Comparison of ENCODE assay signal across 2 cellular contexts in the genomic region with DNA sequence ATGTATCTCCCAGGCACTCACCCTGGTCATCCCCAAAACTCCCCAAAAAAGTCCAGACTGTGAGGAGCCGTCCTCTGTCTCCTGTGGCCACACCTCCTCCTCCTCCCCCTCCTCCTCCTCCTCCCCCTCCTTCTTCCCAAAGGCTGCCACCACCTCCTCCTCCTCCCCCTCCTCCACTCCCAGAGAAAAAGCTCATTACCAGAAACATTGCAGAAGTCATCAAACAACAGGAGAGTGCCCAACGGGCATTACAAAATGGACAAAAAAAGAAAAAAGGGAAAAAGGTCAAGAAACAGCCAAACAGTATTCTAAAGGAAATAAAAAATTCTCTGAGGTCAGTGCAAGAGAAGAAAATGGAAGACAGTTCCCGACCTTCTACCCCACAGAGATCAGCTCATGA.
A peak's percentile ranks its signal among the peaks of the same experiment; 100 is the strongest.
TF ChIP-seq lines count a peak whose summit lies in the region.

No MANE protein-coding gene starts in this region.

TF ChIP-seq in GM23338, 12 proteins besides CTCF, POLR2A, EP300 and RAD21 (continues in another document):
- TF ChIP-seq ETS1 (IDR thresholded peaks at IDR 0.05): no peak
- TF ChIP-seq REST (IDR thresholded peaks at IDR 0.05; ENCODE audit: unreplicated experiment): no peak
- no peak for TF ChIP-seq EZH2 (IDR thresholded peaks at IDR 0.05; ENCODE audit: low read depth, unreplicated experiment)
- no peak for TF ChIP-seq CREB1 (CRISPR knock-in tag; IDR thresholded peaks at IDR 0.05; ENCODE audit: low read depth)
- no peak for TF ChIP-seq ZNF331 (CRISPR knock-in tag; IDR thresholded peaks at IDR 0.05; ENCODE audit: low read depth)
- no peak for TF ChIP-seq ZNF462 (CRISPR knock-in tag; IDR thresholded peaks at IDR 0.05)
- TF ChIP-seq STAT1 (IDR thresholded peaks at IDR 0.05; ENCODE audit: unreplicated experiment): no peak
- no peak for TF ChIP-seq ZNF114 (CRISPR knock-in tag; IDR thresholded peaks at IDR 0.05)
- TF ChIP-seq NANOG (IDR thresholded peaks at IDR 0.05; ENCODE audit: borderline replicate concordance): no peak
- no peak for TF ChIP-seq EZH2phosphoT487 (IDR thresholded peaks at IDR 0.05; ENCODE audit: unreplicated experiment)

TF ChIP-seq in K562, 482 proteins besides CTCF, POLR2A, EP300 and RAD21:
- TF ChIP-seq MAFK (IDR thresholded peaks at IDR 0.05; ENCODE audit: low read length): no peak
- TF ChIP-seq CC2D1A (IDR thresholded peaks at IDR 0.05): no peak
- TF ChIP-seq, protein P1, sequence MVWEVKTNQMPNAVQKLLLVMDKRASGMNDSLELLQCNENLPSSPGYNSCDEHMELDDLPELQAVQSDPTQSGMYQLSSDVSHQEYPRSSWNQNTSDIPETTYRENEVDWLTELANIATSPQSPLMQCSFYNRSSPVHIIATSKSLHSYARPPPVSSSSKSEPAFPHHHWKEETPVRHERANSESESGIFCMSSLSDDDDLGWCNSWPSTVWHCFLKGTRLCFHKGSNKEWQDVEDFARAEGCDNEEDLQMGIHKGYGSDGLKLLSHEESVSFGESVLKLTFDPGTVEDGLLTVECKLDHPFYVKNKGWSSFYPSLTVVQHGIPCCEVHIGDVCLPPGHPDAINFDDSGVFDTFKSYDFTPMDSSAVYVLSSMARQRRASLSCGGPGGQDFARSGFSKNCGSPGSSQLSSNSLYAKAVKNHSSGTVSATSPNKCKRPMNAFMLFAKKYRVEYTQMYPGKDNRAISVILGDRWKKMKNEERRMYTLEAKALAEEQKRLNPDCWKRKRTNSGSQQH (CRISPR knock-in tag; IDR thresholded peaks at IDR 0.05): peak; percentile 83; the same call in 1 of the 2 replicates
- TF ChIP-seq EGR1 (conservative IDR thresholded peaks at IDR 0.05): peak; percentile 34; the same call in 1 of the 2 replicates
- peak; percentile 83; the same call in 1 of the 2 replicates for TF ChIP-seq ZNF263 (CRISPR knock-in tag; IDR thresholded peaks at IDR 0.05; ENCODE audit: borderline replicate concordance)
- peak in 1 of 2 experiments; percentile 43; a peak in 1 of 4 replicates for TF ChIP-seq MAZ (CRISPR knock-in tag; conservative IDR thresholded peaks at IDR 0.05 in 1 of 2, IDR thresholded peaks at IDR 0.05 in 1 of 2)
- TF ChIP-seq ZBTB33 (CRISPR knock-in tag; IDR thresholded peaks at IDR 0.05): no peak
- TF ChIP-seq, protein P2, sequence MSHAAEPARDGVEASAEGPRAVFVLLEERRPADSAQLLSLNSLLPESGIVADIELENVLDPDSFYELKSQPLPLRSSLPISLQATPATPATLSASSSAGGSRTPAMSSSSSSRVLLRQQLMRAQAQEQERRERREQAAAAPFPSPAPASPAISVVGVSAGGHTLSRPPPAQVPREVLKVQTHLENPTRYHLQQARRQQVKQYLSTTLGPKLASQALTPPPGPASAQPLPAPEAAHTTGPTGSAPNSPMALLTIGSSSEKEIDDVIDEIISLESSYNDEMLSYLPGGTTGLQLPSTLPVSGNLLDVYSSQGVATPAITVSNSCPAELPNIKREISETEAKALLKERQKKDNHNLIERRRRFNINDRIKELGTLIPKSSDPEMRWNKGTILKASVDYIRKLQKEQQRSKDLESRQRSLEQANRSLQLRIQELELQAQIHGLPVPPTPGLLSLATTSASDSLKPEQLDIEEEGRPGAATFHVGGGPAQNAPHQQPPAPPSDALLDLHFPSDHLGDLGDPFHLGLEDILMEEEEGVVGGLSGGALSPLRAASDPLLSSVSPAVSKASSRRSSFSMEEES (CRISPR knock-in tag; IDR thresholded peaks at IDR 0.05): no peak
- no peak for TF ChIP-seq ARHGAP35 (IDR thresholded peaks at IDR 0.05; ENCODE audit: partially characterized antibody)
- peak; percentile 66 for TF ChIP-seq VEZF1 (CRISPR knock-in tag; IDR thresholded peaks at IDR 0.05)
- TF ChIP-seq OTX1 (CRISPR knock-in tag; IDR thresholded peaks at IDR 0.05): peak; percentile 72; the same call in 1 of the 2 replicates
